In genomic region chr3:64327039-64327804, GRCh38 we compare ENCODE assay signal across 12 cellular contexts.
DNase-seq lines count a peak whose midpoint lies in the region; ATAC-seq and TF ChIP-seq lines count a peak whose summit lies in the region.
"Had no signal": no experiment of that assay in that cellular context is flagged by ENCODE, and none has a peak within 500 bp of the region (broad histone marks: within the 10 kb centered on the region; RNA-seq: fewer than 3 reads in every experiment).

No MANE protein-coding gene starts in this region.

- DNase-seq in PC-9 (no peak), fibroblast of lung (ENCODE audit: low read depth in 2 of 2) (peak in 1 of 2 donors; percentile 66), mucosa of gallbladder (ENCODE audit: low spot score) (peak; percentile 65), suprapubic skin (ENCODE audit: low spot score in 2 of 2) (peak; percentile 88 to 89), globus pallidus (ENCODE audit: low spot score) (no peak), T-helper 1 cell (no peak)
- DNase-seq in activated CD4-positive, alpha-beta T cell treated with anti-CD3 and anti-CD28 coated beads, Interleukin-2, amount 50 U/mL, for 4 hours, result no peak
- DNase-seq: activated CD8-positive, alpha-beta memory T cell treated with anti-CD3 and anti-CD28 coated beads, Interleukin-2, amount 10 ng/mL, durations not matched to agents 7 days and 5 days; CD8-positive, alpha-beta T cell; NCI-H69; T-helper 2 cell had no signal

- no peak for ATAC-seq in GM18517 (IDR thresholded peaks at IDR 0.05; ENCODE audit: unreplicated experiment)
- ATAC-seq: activated CD8-positive, alpha-beta memory T cell treated with anti-CD3 and anti-CD28 coated beads, Interleukin-2, amount 10 ng/mL, durations not matched to agents 7 days and 5 days; CD8-positive, alpha-beta T cell had no signal

- no TSS peak for BruUV-seq in PC-9 (replicated peaks; lab: Mats Ljungman, UMichigan)

- TF ChIP-seq CTCF in PC-9 (conservative IDR thresholded peaks at IDR 0.05) (no peak), fibroblast of lung (conservative IDR thresholded peaks at IDR 0.05 in 1 of 2, IDR thresholded peaks at IDR 0.05 in 1 of 2; ENCODE audit: low read depth in 1 of 2, low read length in 2 of 2) (no peak), suprapubic skin (IDR thresholded peaks at IDR 0.05) (no peak)

- H3K36me3 ChIP-seq in PC-9 (ENCODE audit: low read depth) (no peaks in the 10 kb centered on the region), fibroblast of lung (ENCODE audit: control insufficient read depth, insufficient read depth, low read length) (no peaks in the 10 kb centered on the region), suprapubic skin (no peaks in the 10 kb centered on the region)

- H3F3A ChIP-seq in PC-9 (ENCODE audit: insufficient read depth, low read depth), result no peaks in the 10 kb centered on the region

- 0 out of 2 replicates have a peak overlapping the region, but pooled peaks have one; percentile 39 for H2AFZ ChIP-seq in PC-9
- H2AFZ ChIP-seq in fibroblast of lung (ENCODE audit: low read length), result peak overlapping the region; percentile 58

- H3K4me3 ChIP-seq in PC-9, result no peak overlapping the region
- H3K4me3 ChIP-seq in fibroblast of lung (replicated peaks in 1 of 4; ENCODE audit: control extremely low read depth in 1 of 4, insufficient read depth in 1 of 4, low read depth in 3 of 4, low read length in 4 of 4), result peak overlapping the region in 1 of 4 experiments; percentile 3
- H3K4me3 ChIP-seq in suprapubic skin, result no peak overlapping the region

- POLR2A ChIA-PET in PC-9 (lab: Charles Lee; ENCODE audit: unreplicated experiment), result no interaction called here

- H3K27ac ChIP-seq in PC-9, result no peak overlapping the region
- H3K27ac ChIP-seq in fibroblast of lung (ENCODE audit: insufficient read depth, low read length), result peak overlapping the region; percentile 82
- H3K27ac ChIP-seq in suprapubic skin, result peak overlapping the region; percentile 84

- H3K9me3 ChIP-seq in PC-9 (ENCODE audit: insufficient read depth, low read depth) (no peaks in the 10 kb centered on the region), fibroblast of lung (ENCODE audit: control insufficient read depth, insufficient read depth, low read depth, low read length) (no peaks in the 10 kb centered on the region), suprapubic skin (no peaks in the 10 kb centered on the region)

- H3K4me1 ChIP-seq in PC-9 (replicated peaks; ENCODE audit: insufficient read depth) (no peaks in the 10 kb centered on the region), fibroblast of lung (ENCODE audit: control insufficient read depth, extremely low read depth, insufficient read depth, low read length) (peaks cover 8% of the 10 kb centered on the region), suprapubic skin (peaks cover 9% of the 10 kb centered on the region)

- no peak overlapping the region for H3K4me2 ChIP-seq in PC-9
- no peak overlapping the region for H3K4me2 ChIP-seq in fibroblast of lung (ENCODE audit: extremely low read depth, insufficient read depth, low read length)

- no peaks in the 10 kb centered on the region for H3K9me2 ChIP-seq in PC-9 (ENCODE audit: insufficient read depth)

- H3K27me3 ChIP-seq in PC-9 (ENCODE audit: insufficient read depth, low read depth) (no peaks in the 10 kb centered on the region), fibroblast of lung (ENCODE audit: control insufficient read depth, insufficient read depth, low read length) (no peaks in the 10 kb centered on the region), suprapubic skin (no peaks in the 10 kb centered on the region)

- intact Hi-C loops in PC-9 (cut with micrococcal nuclease; ENCODE audit: unreplicated experiment), result no loop called here

- H3K79me2 ChIP-seq in PC-9 (ENCODE audit: low read depth) (no peaks in the 10 kb centered on the region), fibroblast of lung (ENCODE audit: control insufficient read depth, insufficient read depth, low read length) (no peaks in the 10 kb centered on the region)

- WGBS in suprapubic skin, result 61% methylated on average over 11 of the region's 11 CpGs

- peak; percentile 29 for TF ChIP-seq EP300 in suprapubic skin (IDR thresholded peaks at IDR 0.05)

- CTCF ChIA-PET in PC-9 (lab: Charles Lee), result no interaction called here

- peak in 1 of 2 donors; percentile 22 for TF ChIP-seq POLR2A in suprapubic skin (IDR thresholded peaks at IDR 0.05)

- H4K20me1 ChIP-seq in PC-9 (ENCODE audit: insufficient read depth), result no peaks in the 10 kb centered on the region
- H4K20me1 ChIP-seq in fibroblast of lung (ENCODE audit: control insufficient read depth, extremely low read depth, insufficient read depth, low read length), result no peaks in the 10 kb centered on the region

- peak overlapping the region; percentile 29 for H3K9ac ChIP-seq in fibroblast of lung (ENCODE audit: insufficient read depth, low read length)

Comparison
In these comparisons a context has a peak if more than half of its experiments do, and no peak if none do; other contexts are left out.
1. DNase-seq: peak in mucosa of gallbladder (single experiment) and suprapubic skin (2 of 2); none in PC-9 (0 of 2), activated CD4-positive, alpha-beta T cell treated with anti-CD3 and anti-CD28 coated beads, Interleukin-2, amount 50 U/mL, for 4 hours (0 of 2), globus pallidus (single experiment) and T-helper 1 cell (0 of 5).